In the genomic region with DNA sequence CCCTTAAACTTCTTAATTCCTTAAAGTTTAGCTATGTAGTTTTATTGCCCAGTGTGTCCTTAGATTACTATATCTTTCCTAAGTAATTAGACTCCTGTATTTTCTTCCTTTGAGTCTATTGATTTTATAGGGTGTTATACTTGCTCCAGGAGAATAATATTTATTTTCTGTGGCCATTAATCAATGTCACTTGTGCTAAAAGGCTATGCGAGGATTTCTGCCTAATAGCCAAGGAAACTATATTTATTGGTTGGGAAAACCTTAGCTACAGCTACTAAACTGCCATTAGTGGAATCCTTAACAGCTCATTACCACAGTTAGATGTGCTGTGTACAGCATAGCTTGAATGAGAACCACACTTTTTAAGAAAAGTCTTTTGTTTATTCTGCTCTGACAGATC, we compare ENCODE assay signal across 20 cellular contexts.
"Had no signal": no experiment of that assay in that cellular context is flagged by ENCODE, and none has a peak within 500 bp of the region (broad histone marks: within the 10 kb centered on the region; RNA-seq: fewer than 3 reads in every experiment).

No MANE protein-coding gene starts in this region.

- H3K36me3 ChIP-seq: lower lobe of right lung, ovary, sigmoid colon, stomach, thyroid gland, vagina had no signal

- H3K9me3 ChIP-seq: lower lobe of right lung, ovary, psoas muscle, sigmoid colon, stomach, thyroid gland, vagina had no signal

- H3K27me3 ChIP-seq: dorsolateral prefrontal cortex, ovary, sigmoid colon, stomach, thyroid gland, vagina had no signal

- H3K4me1 ChIP-seq: lower lobe of right lung, sigmoid colon, stomach, thyroid gland, vagina had no signal

- H3K4me3 ChIP-seq: dorsolateral prefrontal cortex, lower lobe of right lung, ovary, psoas muscle, sigmoid colon, stomach, thyroid gland, vagina had no signal

- H3K27ac ChIP-seq: dorsolateral prefrontal cortex, lower lobe of right lung, ovary, psoas muscle, sigmoid colon, stomach, thyroid gland, vagina had no signal

- ATAC-seq: left ventricle myocardium superior; lower lobe of right lung; natural killer cell; psoas muscle; right cardiac atrium; stimulated activated effector memory CD8-positive, alpha-beta T cell treated with anti-CD3 and anti-CD28 coated beads, Interleukin-12 subunit alpha, Interleukin-12 subunit beta, amount 100 ng/mL, for 72 hours had no signal

- DNase-seq: dorsolateral prefrontal cortex; effector CD4-positive, alpha-beta T cell; head of caudate nucleus; left ventricle myocardium superior; lower lobe of right lung; natural killer cell; occipital lobe; ovary; posterior cingulate gyrus; psoas muscle; right cardiac atrium; sigmoid colon; stimulated activated CD4-positive, alpha-beta T cell treated with anti-CD3 and anti-CD28 coated beads, Interleukin-2, amount 100 ng/mL, for 24 hours; stimulated activated CD4-positive, alpha-beta T cell treated with anti-CD3 and anti-CD28 coated beads, Interleukin-4, amount 100 ng/mL, for 24 hours; stimulated activated naive CD4-positive, alpha-beta T cell treated with Interleukin-2 at 50 U/mL for 16 hours; stomach; thyroid gland; trophoblast cell had no signal
